In the genomic region with DNA sequence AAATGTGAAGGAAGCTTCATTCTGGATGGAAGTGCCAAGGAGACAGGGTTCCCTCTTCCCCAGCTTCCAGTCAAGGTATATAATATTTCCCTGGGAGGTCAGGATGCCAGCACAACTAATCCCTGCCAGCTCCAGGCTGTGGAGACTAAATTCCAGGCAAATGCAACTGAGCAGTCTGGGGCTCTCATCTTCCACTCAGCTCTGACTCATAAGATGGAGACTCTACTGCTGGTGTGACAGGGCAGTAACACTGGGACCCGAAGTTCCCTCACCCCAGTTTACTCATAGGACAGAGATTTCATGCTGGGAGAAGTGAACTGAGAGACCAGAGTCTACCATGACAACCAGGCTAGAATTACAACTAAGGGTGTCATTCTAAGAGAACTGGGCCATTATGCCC, we compare ENCODE assay signal across 20 cellular contexts.
"Had no signal": no experiment of that assay in that cellular context is flagged by ENCODE, and none has a peak within 500 bp of the region (broad histone marks: within the 10 kb centered on the region; RNA-seq: fewer than 3 reads in every experiment).

No MANE protein-coding gene starts in this region.

- H3K4me3 Mint-ChIP-seq: activated CD4-positive, alpha-beta T cell treated with anti-CD3 and anti-CD28 coated beads, Interleukin-2, amount 10 ng/mL, durations not matched to agents 7 days and 5 days; activated CD8-positive, alpha-beta T cell treated with anti-CD3 and anti-CD28 coated beads, Interleukin-2, amount 10 ng/mL, durations not matched to agents 7 days and 5 days; activated naive CD8-positive, alpha-beta T cell treated with anti-CD3 and anti-CD28 coated beads for 36 hours; activated T-helper 1 cell treated with anti-CD3 and anti-CD28 coated beads, Interleukin-12 subunit alpha, Interleukin-12 subunit beta, Interleukin-2, Interleukin-4 antibody, amounts not matched to agents 30 ng/mL and 10 ng/mL and 1 ng/mL, durations not matched to agents 14 hours and 24 hours and 36 hours; mesothelial cell of epicardium; T-helper 1 cell treated with Interleukin-12 subunit alpha and Interleukin-12 subunit beta and Interleukin-4 antibody, amounts not matched to agents 30 μg/mL and 1 μg/mL, for 36 hours had no signal

- H3K27ac ChIP-seq: esophagus muscularis mucosa, hepatocyte, lower lobe of right lung, prostate gland, right atrium auricular region, skin epidermis, transverse colon had no signal

- H3K27me3 ChIP-seq: hepatocyte, right atrium auricular region, transverse colon had no signal

- H3K9me3 ChIP-seq: prostate gland had no signal

- H3K4me1 Mint-ChIP-seq: activated CD4-positive, alpha-beta T cell treated with anti-CD3 and anti-CD28 coated beads, Interleukin-2, amount 10 ng/mL, durations not matched to agents 7 days and 5 days; mesothelial cell of epicardium had no signal

- H3K4me1 ChIP-seq: esophagus muscularis mucosa, lower lobe of right lung, prostate gland, right atrium auricular region, transverse colon had no signal

- ATAC-seq: activated CD4-positive, CD25-positive, alpha-beta regulatory T cell treated with anti-CD3 and anti-CD28 coated beads, Interleukin-2, amount 50 U/mL, for 24 hours; activated CD8-positive, alpha-beta T cell treated with anti-CD3 and anti-CD28 coated beads, Interleukin-2, amount 10 ng/mL, durations not matched to agents 7 days and 5 days; lower lobe of right lung; stimulated activated naive CD8-positive, alpha-beta T cell treated with anti-CD3 and anti-CD28 coated beads, Interleukin-15, Interleukin-2, amounts not matched to agents 100 U/mL and 50 U/mL, for 24 hours had no signal

- H3K27ac Mint-ChIP-seq: activated CD4-positive, alpha-beta T cell treated with anti-CD3 and anti-CD28 coated beads, Interleukin-2, amount 10 ng/mL, durations not matched to agents 7 days and 5 days; activated CD8-positive, alpha-beta T cell treated with anti-CD3 and anti-CD28 coated beads, Interleukin-2, amount 10 ng/mL, durations not matched to agents 7 days and 5 days; activated naive CD8-positive, alpha-beta T cell treated with anti-CD3 and anti-CD28 coated beads for 36 hours; activated T-helper 1 cell treated with anti-CD3 and anti-CD28 coated beads, Interleukin-12 subunit alpha, Interleukin-12 subunit beta, Interleukin-2, Interleukin-4 antibody, amounts not matched to agents 30 ng/mL and 10 ng/mL and 1 ng/mL, durations not matched to agents 14 hours and 24 hours and 36 hours; mesothelial cell of epicardium; T-helper 1 cell treated with Interleukin-12 subunit alpha and Interleukin-12 subunit beta and Interleukin-4 antibody, amounts not matched to agents 30 μg/mL and 1 μg/mL, for 36 hours had no signal

- DNase-seq: activated CD4-positive, alpha-beta T cell treated with anti-CD3 and anti-CD28 coated beads, Interleukin-2, amount 10 ng/mL, durations not matched to agents 7 days and 5 days; activated CD8-positive, alpha-beta T cell treated with anti-CD3 and anti-CD28 coated beads, Interleukin-2, amount 10 ng/mL, durations not matched to agents 7 days and 5 days; activated naive CD4-positive, alpha-beta T cell; activated naive CD8-positive, alpha-beta T cell treated with anti-CD3 and anti-CD28 coated beads for 36 hours; amniotic stem cell; caudate nucleus; lower lobe of right lung; SHP77 treated with DMSO at 0.1 percent for 48 hours; stimulated activated naive CD8-positive, alpha-beta T cell treated with anti-CD3 and anti-CD28 coated beads, Interleukin-15, Interleukin-2, amounts not matched to agents 100 U/mL and 50 U/mL, for 24 hours; substantia nigra; transverse colon had no signal

- H3K4me3 ChIP-seq: esophagus muscularis mucosa, hepatocyte, lower lobe of right lung, prostate gland, right atrium auricular region, skin epidermis, transverse colon had no signal

- H3K36me3 ChIP-seq: esophagus muscularis mucosa, lower lobe of right lung, prostate gland, right atrium auricular region, transverse colon had no signal
